28 cellular contexts compared by ENCODE assay signal in genomic region chr4:118848901-118849300, GRCh38.
"Had no signal": no experiment of that assay in that cellular context is flagged by ENCODE, and none has a peak within 500 bp of the region (broad histone marks: within the 10 kb centered on the region; RNA-seq: fewer than 3 reads in every experiment).

No MANE protein-coding gene starts in this region.

- H3K27ac ChIP-seq: coronary artery, esophagus squamous epithelium, heart right ventricle, lower lobe of right lung, ovary, right lobe of liver, suprapubic skin, transverse colon, upper lobe of right lung, uterus had no signal

- H3K4me1 ChIP-seq: lower lobe of right lung, suprapubic skin, upper lobe of right lung, uterus had no signal

- FAIRE-seq: endometrium, keratinocyte had no signal

- H3K27me3 ChIP-seq: esophagus squamous epithelium, heart right ventricle, ovary, right lobe of liver, suprapubic skin, transverse colon, upper lobe of right lung, uterus had no signal

- ATAC-seq: effector memory CD8-positive, alpha-beta T cell; heart right ventricle; left ventricle myocardium superior; lower lobe of right lung; natural killer cell; right lobe of liver; stimulated activated naive CD8-positive, alpha-beta T cell treated with anti-CD3 and anti-CD28 coated beads, Interleukin-15, amount 100 ng/mL, for 72 hours; upper lobe of right lung had no signal

- H3K4me2 ChIP-seq: smooth muscle cell had no signal

- H3K4me3 ChIP-seq: coronary artery, esophagus squamous epithelium, heart right ventricle, lower lobe of right lung, ovary, right lobe of liver, smooth muscle cell, suprapubic skin, transverse colon, upper lobe of right lung, uterus had no signal

- H3K9me3 ChIP-seq: esophagus squamous epithelium, heart right ventricle, lower lobe of right lung, ovary, right lobe of liver, suprapubic skin, transverse colon, upper lobe of right lung, uterus had no signal

- DNase-seq: effector memory CD8-positive, alpha-beta T cell; erythroblast; esophagus squamous epithelium; foreskin melanocyte; glutamatergic neuron; heart right ventricle; hippocampal formation; left ventricle myocardium superior; lower lobe of right lung; natural killer cell; occipital lobe; ovary; retina; right lobe of liver; stimulated activated CD4-positive, alpha-beta T cell treated with anti-CD3 and anti-CD28 coated beads, Interleukin-12 subunit alpha, Interleukin-12 subunit beta, amount 100 ng/mL, for 4 hours; stimulated activated CD4-positive, alpha-beta T cell treated with anti-CD3 and anti-CD28 coated beads, Interleukin-1b, Interleukin-23, amount 100 ng/mL, for 48 hours; stimulated activated CD4-positive, alpha-beta T cell treated with anti-CD3 and anti-CD28 coated beads, Interleukin-4, amount 100 ng/mL, for 1 hour; stimulated activated CD8-positive, alpha-beta memory T cell treated with anti-CD3 and anti-CD28 coated beads, Interleukin-4, amount 100 ng/mL, for 48 hours; stimulated activated naive CD4-positive, alpha-beta T cell; stimulated activated naive CD8-positive, alpha-beta T cell treated with anti-CD3 and anti-CD28 coated beads, Interleukin-15, amount 100 ng/mL, for 72 hours; transverse colon; upper lobe of right lung; uterus had no signal

- H3K36me3 ChIP-seq: esophagus squamous epithelium, heart right ventricle, lower lobe of right lung, ovary, right lobe of liver, suprapubic skin, transverse colon, upper lobe of right lung, uterus had no signal
